Comparison of ENCODE assay signal across 8 cellular contexts in genomic region chr4:83110222-83110945, GRCh38. TPM values are rescaled to one million over a fixed set of nuclear protein-coding genes. Genes with fewer than 3 reads are reported as not detected.
DNase-seq lines count a peak whose midpoint lies in the region; ATAC-seq, FAIRE-seq and TF ChIP-seq lines count a peak whose summit lies in the region.

No MANE protein-coding gene starts in this region.

- no peak for FAIRE-seq in frontal cortex (lab: Jason Lieb, UNC)

- H3K27me3 ChIP-seq in RWPE2 (ENCODE audit: insufficient read depth, poor library complexity, severe bottlenecking): no peaks in the 10 kb centered on the region

- no peaks in the 10 kb centered on the region; the same call in 1 of the 2 replicates for H3K36me3 ChIP-seq in RWPE2 (ENCODE audit: low read depth)

- no peaks in the 10 kb centered on the region for H3K9me3 ChIP-seq in RWPE2 (ENCODE audit: severe bottlenecking)

- ATAC-seq in RWPE2 (ENCODE audit: low read depth): peak; percentile 82

- TF ChIP-seq CTCF in LNCAP (IDR thresholded peaks at IDR 0.05) (peak; percentile 80), RWPE2 (IDR thresholded peaks at IDR 0.05; ENCODE audit: poor library complexity, severe bottlenecking) (peak; percentile 90)

- peaks cover 23% of the 10 kb centered on the region for H3K4me1 ChIP-seq in RWPE2 (ENCODE audit: insufficient read depth, poor library complexity, severe bottlenecking)

- H3K27ac ChIP-seq in RWPE2 (ENCODE audit: poor library complexity, severe bottlenecking): peak overlapping the region; percentile 45
- no peak overlapping the region for H3K27ac ChIP-seq in substantia nigra (ENCODE audit: low read depth, low read length, poor library complexity, severe bottlenecking)

- DNase-seq in ELF-1 (ENCODE audit: low read depth, low spot score) (peak; percentile 91), GOT3 (lab: John Stamatoyannopoulos, UW) (peak; percentile 2), RWPE2 (ENCODE audit: low spot score) (peak; percentile 78), activated gamma-delta T cell treated with Interleukin-2 at 50 U/mL for 16 hours (peak; percentile 87), frontal cortex (ENCODE audit: low spot score in 2 of 2) (peak; percentile 40 to 48), non-pigmented ciliary epithelial cell (ENCODE audit: low read depth) (peak; percentile 37), substantia nigra (lab: John Stamatoyannopoulos, UW) (peak in 48 of 49 donors; percentile 6 to 78 (median 52))

- peak overlapping the region; percentile 44 for H3K4me3 ChIP-seq in RWPE2 (ENCODE audit: severe bottlenecking)

RNA-seq across cellular contexts. Expression of gene PLAC8, which starts 4.1 kb away (rescaled TPM):
- 0.41 TPM for total RNA-seq in frontal cortex

Comparison
In these comparisons a context has a peak if more than half of its experiments do, and no peak if none do; other contexts are left out.
1. DNase-seq: peak in every context shown above with its lines; median percentile 91 in ELF-1; 87 in activated gamma-delta T cell treated with Interleukin-2 at 50 U/mL for 16 hours; 78 in RWPE2; 52 in substantia nigra; 44 in frontal cortex; 37 in non-pigmented ciliary epithelial cell; 2 in GOT3.